Comparison of ENCODE assay signal across 11 cellular contexts in the genomic region with DNA sequence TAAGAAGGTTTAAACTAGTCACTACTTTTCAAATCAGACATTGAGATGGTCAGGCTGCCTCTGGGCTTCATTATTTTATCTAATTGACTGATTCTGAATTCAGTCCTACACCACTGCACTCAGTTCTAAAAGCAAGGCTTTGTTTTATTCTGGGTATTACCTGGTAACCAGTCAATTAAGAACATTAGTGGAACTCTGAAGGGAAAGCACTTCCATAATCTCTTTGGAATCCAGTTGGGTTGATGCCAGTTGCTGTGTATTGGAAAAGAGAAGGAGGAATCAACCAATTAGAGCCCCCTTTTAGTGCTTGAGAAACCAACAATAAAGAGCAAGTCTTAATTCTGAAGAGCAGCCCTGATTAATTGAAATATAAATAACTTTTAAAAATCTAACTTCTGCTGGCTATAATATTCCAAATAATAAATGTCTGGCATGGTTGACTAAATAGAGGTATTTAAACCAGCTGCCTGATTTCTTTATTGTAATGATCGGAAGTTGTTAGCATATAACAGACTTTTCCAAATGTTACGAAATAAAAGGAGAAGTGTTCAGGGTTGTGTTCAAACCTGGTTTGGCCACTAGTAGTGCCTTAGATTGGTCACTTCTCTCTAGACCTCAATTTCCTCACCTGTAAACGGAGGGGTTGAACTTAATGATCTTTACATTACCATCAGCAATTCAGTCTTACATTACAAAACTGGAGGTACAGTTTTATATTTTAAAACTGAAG. TPM values are rescaled to one million over a fixed set of nuclear protein-coding genes. Genes with fewer than 3 reads are reported as not detected.
DNase-seq lines count a peak whose midpoint lies in the region; ATAC-seq, FAIRE-seq and TF ChIP-seq lines count a peak whose summit lies in the region.
"Had no signal": no experiment of that assay in that cellular context is flagged by ENCODE, and none has a peak within 500 bp of the region (broad histone marks: within the 10 kb centered on the region; RNA-seq: fewer than 3 reads in every experiment).

No MANE protein-coding gene starts in this region.

- H2BK12ac ChIP-seq in H9 (ENCODE audit: insufficient read length, low read depth, low read length), result no peak overlapping the region

- H2BK20ac ChIP-seq in H9 (ENCODE audit: low read depth, low read length, poor library complexity, severe bottlenecking), result no peak overlapping the region

- H2AK5ac ChIP-seq in H9 (ENCODE audit: insufficient read length, low read length), result no peak overlapping the region

- no peak overlapping the region for H2BK120ac ChIP-seq in H9 (ENCODE audit: low read depth, low read length, poor library complexity, severe bottlenecking)

- H3K27ac Mint-ChIP-seq in chondrocyte (ENCODE audit: unreplicated experiment) (peak overlapping the region; percentile 66), H9 (no peak overlapping the region)
- H3K27ac Mint-ChIP-seq: activated T-cell treated with anti-CD3 and anti-CD28 coated beads, Interleukin-2, amount 50 U/mL, for 24 hours; T-cell had no signal

- CTCF ChIA-PET in A549 (lab: Yijun Ruan, JAX), result interaction anchor here (1.3 to 1.8 kb wide), 2 partner anchors 53 to 156 kb away, joined by 4 read pairs; no protein-coding TSS in a partner anchor

- H3K23me2 ChIP-seq in H9 (ENCODE audit: insufficient read length, low read depth, low read length, poor library complexity, severe bottlenecking), result no peaks in the 10 kb centered on the region

- H3K4me1 Mint-ChIP-seq in chondrocyte (ENCODE audit: low read depth) (peaks cover 27% of the 10 kb centered on the region), H9 (peaks cover 33 to 47% of the 10 kb centered on the region in 2 experiments)

- TF ChIP-seq EP300 in A549 (IDR thresholded peaks at IDR 0.05), result no peak

- no peak for TF ChIP-seq RAD21 in A549 (conservative IDR thresholded peaks at IDR 0.05 in 1 of 2, IDR thresholded peaks at IDR 0.05 in 1 of 2)

- H2AFZ ChIP-seq in H9 (ENCODE audit: low read length), result no peak overlapping the region

- no peak for ATAC-seq in A549
- peak; percentile 10 for ATAC-seq in mucosa of descending colon
- ATAC-seq in HG03442 (IDR thresholded peaks at IDR 0.05; ENCODE audit: unreplicated experiment), result no peak
- ATAC-seq: T-cell had no signal

- H3K56ac ChIP-seq in H9 (ENCODE audit: insufficient read length, low read depth, low read length), result no peak overlapping the region

- H4K20me1 ChIP-seq in H9 (ENCODE audit: control insufficient read depth, insufficient read depth, insufficient read length), result no peaks in the 10 kb centered on the region

- 91% methylated on average over 3 of the region's 3 CpGs for WGBS in A549 (ENCODE audit: missing lambda C conversion rate)
- WGBS in H9 (ENCODE audit: extremely low coverage, insufficient read length, low lambda C conversion rate), result no CpG with 5 or more reads among the region's 3 CpGs

- peak overlapping the region; percentile 53 to 84; a peak in 4 of 6 replicates for H3K27ac ChIP-seq in A549
- H3K27ac ChIP-seq in H9 (ENCODE audit: insufficient read length, low read depth, low read length), result no peak overlapping the region

- no peaks in the 10 kb centered on the region for H3K36me3 ChIP-seq in mucosa of descending colon (ENCODE audit: low read depth)

- no peaks in the 10 kb centered on the region for H3K36me3 Mint-ChIP-seq in chondrocyte (ENCODE audit: low read depth)
- H3K36me3 Mint-ChIP-seq in H9 (ENCODE audit: insufficient read depth in 1 of 3, low read depth in 3 of 3), result no peaks in the 10 kb centered on the region

- no peaks in the 10 kb centered on the region for H3K9me3 ChIP-seq in A549
- H3K9me3 ChIP-seq in mucosa of descending colon, result no peaks in the 10 kb centered on the region
- H3K9me3 ChIP-seq in H9 (ENCODE audit: control insufficient read depth, low read depth, low read length), result no peaks in the 10 kb centered on the region

- POLR2A ChIA-PET in A549 (lab: Yijun Ruan, JAX), result no interaction called here

- H3K23ac ChIP-seq in H9 (ENCODE audit: insufficient read length, low read depth, low read length), result no peak overlapping the region

- no peak overlapping the region for H3K4ac ChIP-seq in H9 (ENCODE audit: low read depth, low read length)

- no peak overlapping the region for H4K91ac ChIP-seq in H9 (ENCODE audit: insufficient read length, low read depth, low read length)

- no peak overlapping the region for H3K14ac ChIP-seq in H9 (ENCODE audit: insufficient read depth, low read length)

- DNase-seq in A549 (ENCODE audit: low read depth in 1 of 2, low spot score in 1 of 2) (no peak), M059J (ENCODE audit: low read depth) (peak; percentile 54), chondrocyte (ENCODE audit: low spot score) (no peak), mucosa of descending colon (no peak), activated gamma-delta T cell treated with Interleukin-2 at 50 U/mL for 16 hours (no peak), H9 (no peak)
- no peak for DNase-seq in stimulated activated CD4-positive, alpha-beta T cell treated with anti-CD3 and anti-CD28 coated beads, Interleukin-2, amount 100 ng/mL, for 24 hours
- DNase-seq: activated T-cell treated with anti-CD3 and anti-CD28 coated beads, Interleukin-2, amount 50 U/mL, for 24 hours; effector memory CD4-positive, alpha-beta T cell; T-cell had no signal

- no peak overlapping the region for H4K8ac ChIP-seq in H9 (replicated peaks; ENCODE audit: insufficient read length, low read depth, low read length)

- H3K18ac ChIP-seq in H9 (ENCODE audit: insufficient read length, low read depth, low read length), result no peak overlapping the region

- H3T11ph ChIP-seq in H9 (ENCODE audit: low read length), result no peak overlapping the region

- H2BK5ac ChIP-seq in H9 (ENCODE audit: insufficient read length, low read length), result no peak overlapping the region

- H3K9me3 Mint-ChIP-seq in chondrocyte (ENCODE audit: low read depth) (no peaks in the 10 kb centered on the region), H9 (no peaks in the 10 kb centered on the region)
- H3K9me3 Mint-ChIP-seq: activated T-cell treated with anti-CD3 and anti-CD28 coated beads, Interleukin-2, amount 50 U/mL, for 24 hours; T-cell had no signal

- H3K4me2 ChIP-seq in A549, result peak overlapping the region; percentile 75
- H3K4me2 ChIP-seq in H9 (ENCODE audit: insufficient read depth, insufficient read length, low read length), result no peak overlapping the region

- 0 out of 3 replicates have a peak overlapping the region, but pooled peaks have one; percentile 60 for H3K4me3 ChIP-seq in A549
- no peak overlapping the region for H3K4me3 ChIP-seq in mucosa of descending colon

- no peak for TF ChIP-seq POLR2A in A549 (IDR thresholded peaks at IDR 0.05; ENCODE audit: low read length)

- peaks cover 59% of the 10 kb centered on the region for H3K4me1 ChIP-seq in A549
- H3K4me1 ChIP-seq in mucosa of descending colon (ENCODE audit: low read depth), result peaks cover 32% of the 10 kb centered on the region
- peaks cover 8% of the 10 kb centered on the region; the same call in 1 of the 2 replicates for H3K4me1 ChIP-seq in H9 (ENCODE audit: insufficient read depth, low read length)

- no peak overlapping the region for H2BK15ac ChIP-seq in H9 (ENCODE audit: low read depth, low read length)

- H3K27me3 ChIP-seq in H9 (ENCODE audit: insufficient read depth, low read length), result no peaks in the 10 kb centered on the region

- H3K79me2 ChIP-seq in H9 (ENCODE audit: insufficient read depth, low read length), result no peaks in the 10 kb centered on the region; the same call in 1 of the 2 replicates

- H3K27me3 Mint-ChIP-seq in chondrocyte (ENCODE audit: low read depth) (no peaks in the 10 kb centered on the region), H9 (ENCODE audit: low read depth) (no peaks in the 10 kb centered on the region)
- H3K27me3 Mint-ChIP-seq: activated T-cell treated with anti-CD3 and anti-CD28 coated beads, Interleukin-2, amount 50 U/mL, for 24 hours; T-cell had no signal

- no peak overlapping the region for H3K9ac ChIP-seq in H9 (ENCODE audit: extremely low read depth, insufficient read length, low read length)

- intact Hi-C loops in mucosa of descending colon (cut with DNase I, micrococcal nuclease), result no loop called here

- no peak for TF ChIP-seq CTCF in A549 (IDR thresholded peaks at IDR 0.05)
- no peak for TF ChIP-seq CTCF in chondrocyte (IDR thresholded peaks at IDR 0.05)
- TF ChIP-seq CTCF in mucosa of descending colon (IDR thresholded peaks at IDR 0.05), result no peak
- TF ChIP-seq CTCF in H9 (conservative IDR thresholded peaks at IDR 0.05), result no peak

- no peak for FAIRE-seq in A549 (lab: Jason Lieb, UNC)

- H3K4me3 Mint-ChIP-seq in chondrocyte (ENCODE audit: unreplicated experiment) (no peak overlapping the region), H9 (no peak overlapping the region)
- H3K4me3 Mint-ChIP-seq: activated T-cell treated with anti-CD3 and anti-CD28 coated beads, Interleukin-2, amount 50 U/mL, for 24 hours; T-cell had no signal

- H3K79me1 ChIP-seq in H9 (ENCODE audit: insufficient read depth, low read depth, low read length, poor library complexity, severe bottlenecking), result no peaks in the 10 kb centered on the region

- no peak overlapping the region for H4K5ac ChIP-seq in H9 (ENCODE audit: insufficient read length, low read depth, low read length)

TF ChIP-seq in A549, 52 proteins besides CTCF, POLR2A, EP300 and RAD21 (continues in another document):
- TF ChIP-seq SREBF2 (IDR thresholded peaks at IDR 0.05), result no peak
- TF ChIP-seq PHF8 (IDR thresholded peaks at IDR 0.05; ENCODE audit: borderline replicate concordance, low read depth), result no peak
- no peak for TF ChIP-seq MAX (IDR thresholded peaks at IDR 0.05)
- TF ChIP-seq ZFP36 (IDR thresholded peaks at IDR 0.05; ENCODE audit: borderline replicate concordance, partially characterized antibody), result no peak
- no peak for TF ChIP-seq POLR2AphosphoS2 (conservative IDR thresholded peaks at IDR 0.05; ENCODE audit: low read length)
- TF ChIP-seq MAFK (IDR thresholded peaks at IDR 0.05; ENCODE audit: partially characterized antibody), result no peak

RNA-seq across cellular contexts. Expression of gene CPEB4, which starts 32.0 kb away (rescaled TPM):
- polyA plus RNA-seq in A549 (2011; rRNA removed) (49.1 and 50.0 TPM in 2 replicates), A549 (2017; fragmentation: RNase III; extraction: RNeasy Plus Mini Kit Qiagen cat#74134 plus additional on column Dnase treatment) (8.4 to 11.4 TPM (median 10.5 TPM) in 3 replicates)
- polyA plus RNA-seq in A549 (2012; cell fraction: cytosol; rRNA removed), result 7.1 and 9.7 TPM in 2 replicates
- polyA plus RNA-seq in A549 (2012; cell fraction: nucleus; rRNA removed), result 5.3 and 6.8 TPM in 2 replicates
- polyA minus RNA-seq in A549 (2011; rRNA and poly(A)+ RNA removed), result 104 and 110 TPM in 2 replicates
- total RNA-seq in M059J (2014; rRNA removed; shearing (Covaris generic)), result 13.6 and 20.5 TPM in 2 replicates
- total RNA-seq in chondrocyte (24.7 to 27.7 TPM (median 27.1 TPM) in 3 replicates), mucosa of descending colon (10 to 100 TPM; 31.8 to 51.3 (median 32.1) TPM), H9 (2021) (8.6 and 8.7 TPM in 2 replicates)
